2 cellular contexts compared by ENCODE assay signal in the genomic region with DNA sequence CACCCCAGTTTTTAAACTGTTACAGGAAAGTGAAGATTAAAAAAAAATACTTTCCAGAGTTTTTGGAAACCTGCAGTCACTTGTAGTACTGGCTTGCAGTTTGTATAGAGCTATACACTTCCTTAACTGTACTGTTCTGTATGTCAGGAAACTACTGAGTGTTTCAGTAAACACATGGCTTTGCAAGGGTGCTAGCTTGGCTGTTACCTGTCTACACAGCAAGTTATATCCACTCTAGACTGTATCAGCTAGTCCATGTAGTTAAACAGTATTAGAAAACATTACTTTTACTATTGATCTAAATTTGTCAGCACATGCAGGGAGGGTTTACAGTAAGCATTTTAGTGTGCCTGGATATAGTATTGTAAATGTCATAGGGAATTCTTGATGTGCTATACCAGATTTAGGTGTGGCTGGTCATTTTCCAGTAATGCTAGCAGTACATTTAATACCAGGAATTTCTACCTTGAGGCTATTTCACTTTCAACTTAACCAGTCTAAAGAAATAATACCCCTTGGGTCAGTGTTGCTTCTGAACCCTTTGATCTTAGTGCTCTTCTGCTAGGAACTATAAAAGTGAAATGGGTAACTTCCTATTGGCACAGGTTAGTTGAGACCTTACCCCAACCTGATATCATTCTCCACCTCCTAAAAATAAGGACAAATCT.
TF ChIP-seq lines count a peak whose summit lies in the region.

No MANE protein-coding gene starts in this region.

TF ChIP-seq in A549, 52 proteins besides CTCF, POLR2A, EP300 and RAD21:
- no peak for TF ChIP-seq FOXS1 (CRISPR knock-in tag; IDR thresholded peaks at IDR 0.05)
- no peak for TF ChIP-seq FOSB (CRISPR knock-in tag; IDR thresholded peaks at IDR 0.05)

TF ChIP-seq in HCT116, 20 proteins besides CTCF, POLR2A, EP300 and RAD21:
- peak; percentile 34 for TF ChIP-seq TCF7L2 (IDR thresholded peaks at IDR 0.05; ENCODE audit: borderline replicate concordance, extremely low read depth, insufficient read depth, insufficient read length)
- no peak for TF ChIP-seq EZH2 (IDR thresholded peaks at IDR 0.05)
- no peak for TF ChIP-seq ZFX (IDR thresholded peaks at IDR 0.05)
